In the genomic region with DNA sequence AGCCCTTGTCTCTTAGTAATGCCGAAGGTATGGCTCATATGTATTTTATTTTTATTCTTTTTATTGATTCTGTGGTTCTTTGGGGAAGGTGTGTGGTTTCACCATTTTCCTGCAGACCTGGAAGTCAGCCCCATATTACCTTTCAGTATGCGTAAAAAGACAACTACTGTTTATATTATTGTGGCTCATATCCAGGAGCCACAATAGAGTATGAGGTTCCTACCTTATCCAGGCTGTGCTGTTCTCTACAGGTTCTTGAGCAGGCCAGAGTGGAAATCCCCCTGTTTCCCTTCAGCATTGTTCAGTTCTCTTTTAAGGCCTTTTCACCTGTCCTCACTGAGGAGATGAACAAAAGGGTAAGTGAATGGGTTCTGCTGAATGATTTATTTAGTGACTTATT, we compare ENCODE assay signal across 2 cellular contexts.
TF ChIP-seq lines count a peak whose summit lies in the region.

No MANE protein-coding gene starts in this region.

TF ChIP-seq in GM12891, 5 proteins besides CTCF, POLR2A, EP300 and RAD21:
- TF ChIP-seq SPI1 (IDR thresholded peaks at IDR 0.05; ENCODE audit: low read depth, low read length) (0 out of 2 replicates have a peak, but pooled peaks have one; percentile 3), POU2F2 (IDR thresholded peaks at IDR 0.05; ENCODE audit: low read depth, low read length) (no peak)

TF ChIP-seq in GM12878, 131 proteins besides CTCF, POLR2A, EP300 and RAD21:
- TF ChIP-seq TARDBP (IDR thresholded peaks at IDR 0.05; ENCODE audit: borderline replicate concordance) = no peak
- TF ChIP-seq RELA (IDR thresholded peaks at IDR 0.05; ENCODE audit: borderline replicate concordance, partially characterized antibody) = no peak
- no peak for TF ChIP-seq ESRRA (IDR thresholded peaks at IDR 0.05; ENCODE audit: low read length)
- TF ChIP-seq RAD51 (IDR thresholded peaks at IDR 0.05) = no peak
- no peak for TF ChIP-seq MEF2B (IDR thresholded peaks at IDR 0.05; ENCODE audit: partially characterized antibody, poor library complexity, severe bottlenecking)
- TF ChIP-seq, protein P1, sequence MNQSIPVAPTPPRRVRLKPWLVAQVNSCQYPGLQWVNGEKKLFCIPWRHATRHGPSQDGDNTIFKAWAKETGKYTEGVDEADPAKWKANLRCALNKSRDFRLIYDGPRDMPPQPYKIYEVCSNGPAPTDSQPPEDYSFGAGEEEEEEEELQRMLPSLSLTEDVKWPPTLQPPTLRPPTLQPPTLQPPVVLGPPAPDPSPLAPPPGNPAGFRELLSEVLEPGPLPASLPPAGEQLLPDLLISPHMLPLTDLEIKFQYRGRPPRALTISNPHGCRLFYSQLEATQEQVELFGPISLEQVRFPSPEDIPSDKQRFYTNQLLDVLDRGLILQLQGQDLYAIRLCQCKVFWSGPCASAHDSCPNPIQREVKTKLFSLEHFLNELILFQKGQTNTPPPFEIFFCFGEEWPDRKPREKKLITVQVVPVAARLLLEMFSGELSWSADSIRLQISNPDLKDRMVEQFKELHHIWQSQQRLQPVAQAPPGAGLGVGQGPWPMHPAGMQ (IDR thresholded peaks at IDR 0.05; ENCODE audit: borderline replicate concordance) = no peak
- TF ChIP-seq BCL11A (IDR thresholded peaks at IDR 0.05; ENCODE audit: low read depth, low read length) = no peak
- TF ChIP-seq, protein P2, sequence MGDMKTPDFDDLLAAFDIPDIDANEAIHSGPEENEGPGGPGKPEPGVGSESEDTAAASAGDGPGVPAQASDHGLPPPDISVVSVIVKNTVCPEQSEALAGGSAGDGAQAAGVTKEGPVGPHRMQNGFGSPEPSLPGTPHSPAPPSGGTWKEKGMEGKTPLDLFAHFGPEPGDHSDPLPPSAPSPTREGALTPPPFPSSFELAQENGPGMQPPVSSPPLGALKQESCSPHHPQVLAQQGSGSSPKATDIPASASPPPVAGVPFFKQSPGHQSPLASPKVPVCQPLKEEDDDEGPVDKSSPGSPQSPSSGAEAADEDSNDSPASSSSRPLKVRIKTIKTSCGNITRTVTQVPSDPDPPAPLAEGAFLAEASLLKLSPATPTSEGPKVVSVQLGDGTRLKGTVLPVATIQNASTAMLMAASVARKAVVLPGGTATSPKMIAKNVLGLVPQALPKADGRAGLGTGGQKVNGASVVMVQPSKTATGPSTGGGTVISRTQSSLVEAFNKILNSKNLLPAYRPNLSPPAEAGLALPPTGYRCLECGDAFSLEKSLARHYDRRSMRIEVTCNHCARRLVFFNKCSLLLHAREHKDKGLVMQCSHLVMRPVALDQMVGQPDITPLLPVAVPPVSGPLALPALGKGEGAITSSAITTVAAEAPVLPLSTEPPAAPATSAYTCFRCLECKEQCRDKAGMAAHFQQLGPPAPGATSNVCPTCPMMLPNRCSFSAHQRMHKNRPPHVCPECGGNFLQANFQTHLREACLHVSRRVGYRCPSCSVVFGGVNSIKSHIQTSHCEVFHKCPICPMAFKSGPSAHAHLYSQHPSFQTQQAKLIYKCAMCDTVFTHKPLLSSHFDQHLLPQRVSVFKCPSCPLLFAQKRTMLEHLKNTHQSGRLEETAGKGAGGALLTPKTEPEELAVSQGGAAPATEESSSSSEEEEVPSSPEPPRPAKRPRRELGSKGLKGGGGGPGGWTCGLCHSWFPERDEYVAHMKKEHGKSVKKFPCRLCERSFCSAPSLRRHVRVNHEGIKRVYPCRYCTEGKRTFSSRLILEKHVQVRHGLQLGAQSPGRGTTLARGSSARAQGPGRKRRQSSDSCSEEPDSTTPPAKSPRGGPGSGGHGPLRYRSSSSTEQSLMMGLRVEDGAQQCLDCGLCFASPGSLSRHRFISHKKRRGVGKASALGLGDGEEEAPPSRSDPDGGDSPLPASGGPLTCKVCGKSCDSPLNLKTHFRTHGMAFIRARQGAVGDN (IDR thresholded peaks at IDR 0.05) = no peak
- no peak for TF ChIP-seq SUZ12 (IDR thresholded peaks at IDR 0.05; ENCODE audit: unreplicated experiment)
